ENCODE assay signal across 15 cellular contexts in the genomic region with DNA sequence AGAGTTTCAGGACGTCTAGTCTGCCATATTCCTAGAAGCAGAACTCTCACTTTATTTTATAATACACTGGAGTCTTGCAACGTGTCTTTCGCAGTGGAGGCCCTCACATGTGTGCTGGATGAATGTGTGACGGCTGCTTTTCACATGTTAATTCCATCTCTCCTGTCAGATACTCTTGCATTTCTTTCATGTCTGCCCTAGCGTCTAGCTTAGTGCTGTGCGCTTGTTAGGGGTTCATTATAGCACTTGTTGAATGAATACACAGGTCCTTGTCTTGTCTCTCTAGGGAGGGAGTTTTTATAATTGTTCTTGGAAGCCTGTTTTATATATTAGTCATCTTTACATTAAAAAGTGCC.
A peak's percentile ranks its signal among the peaks of the same experiment; 100 is the strongest.
DNase-seq lines count a peak whose midpoint lies in the region; ATAC-seq and TF ChIP-seq lines count a peak whose summit lies in the region.
"Had no signal": no experiment of that assay in that cellular context is flagged by ENCODE, and none has a peak within 500 bp of the region (broad histone marks: within the 10 kb centered on the region; RNA-seq: fewer than 3 reads in every experiment).

No MANE protein-coding gene starts in this region.

- H3K4me1 Mint-ChIP-seq in activated CD4-positive, alpha-beta T cell treated with anti-CD3 and anti-CD28 coated beads, Interleukin-2, amount 10 ng/mL, durations not matched to agents 24 days and 14 days = peaks cover 66% of the 10 kb centered on the region
- peaks cover 30% of the 10 kb centered on the region for H3K4me1 Mint-ChIP-seq in activated T-helper 17 cell treated with anti-CD3 and anti-CD28 coated beads, Interleukin-2, amount 50 U/mL, for 72 hours
- H3K4me1 Mint-ChIP-seq in osteocyte (ENCODE audit: unreplicated experiment) = peaks cover 4% of the 10 kb centered on the region

- no peak overlapping the region for H3K27ac ChIP-seq in parathyroid adenoma

- H3K9me3 ChIP-seq in parathyroid adenoma (ENCODE audit: control insufficient read depth, low read length) = no peaks in the 10 kb centered on the region
- H3K9me3 ChIP-seq: A549, tibial nerve had no signal

- H3K9ac ChIP-seq in parathyroid adenoma = no peak overlapping the region

- H3K36me3 ChIP-seq in H7 (replicated peaks; ENCODE audit: control insufficient read depth, insufficient read depth, low read length) (no peaks in the 10 kb centered on the region), parathyroid adenoma (ENCODE audit: control insufficient read depth, insufficient read depth, low read length) (no peaks in the 10 kb centered on the region)
- H3K36me3 ChIP-seq: tibial nerve had no signal

- intact Hi-C loops in activated CD4-positive, alpha-beta T cell treated with anti-CD3 and anti-CD28 coated beads, Interleukin-2, amount 10 ng/mL, durations not matched to agents 24 days and 14 days (cut with micrococcal nuclease) = loop anchor here (2.0 kb wide), 2 partner anchors 18 to 26 kb away; no protein-coding TSS in a partner anchor

- peak; percentile 8 for ATAC-seq in activated T-helper 17 cell treated with anti-CD3 and anti-CD28 coated beads, Interleukin-2, amount 50 U/mL, for 72 hours (replicated peaks)
- ATAC-seq in HG02642 (IDR thresholded peaks at IDR 0.05; ENCODE audit: poor library complexity, unreplicated experiment) = no peak
- ATAC-seq: A549, HCT116, sciatic nerve had no signal

- no peaks in the 10 kb centered on the region for H3K9me3 Mint-ChIP-seq in activated CD4-positive, alpha-beta T cell treated with anti-CD3 and anti-CD28 coated beads, Interleukin-2, amount 10 ng/mL, durations not matched to agents 24 days and 14 days
- H3K9me3 Mint-ChIP-seq in activated T-helper 17 cell treated with anti-CD3 and anti-CD28 coated beads, Interleukin-2, amount 50 U/mL, for 72 hours = no peaks in the 10 kb centered on the region
- no peaks in the 10 kb centered on the region for H3K9me3 Mint-ChIP-seq in osteocyte (ENCODE audit: unreplicated experiment)

- H2AFZ ChIP-seq in parathyroid adenoma = peak overlapping the region; percentile 38

- H3K4me3 Mint-ChIP-seq in activated CD4-positive, alpha-beta T cell treated with anti-CD3 and anti-CD28 coated beads, Interleukin-2, amount 10 ng/mL, durations not matched to agents 24 days and 14 days = peak overlapping the region; percentile 57
- H3K4me3 Mint-ChIP-seq in activated T-helper 17 cell treated with anti-CD3 and anti-CD28 coated beads, Interleukin-2, amount 50 U/mL, for 72 hours = peak overlapping the region; percentile 95
- H3K4me3 Mint-ChIP-seq in osteocyte (ENCODE audit: unreplicated experiment) = no peak overlapping the region

- no peaks in the 10 kb centered on the region for H3K27me3 Mint-ChIP-seq in activated CD4-positive, alpha-beta T cell treated with anti-CD3 and anti-CD28 coated beads, Interleukin-2, amount 10 ng/mL, durations not matched to agents 24 days and 14 days
- H3K27me3 Mint-ChIP-seq in activated T-helper 17 cell treated with anti-CD3 and anti-CD28 coated beads, Interleukin-2, amount 50 U/mL, for 72 hours = no peaks in the 10 kb centered on the region
- H3K27me3 Mint-ChIP-seq in osteocyte (ENCODE audit: unreplicated experiment) = no peaks in the 10 kb centered on the region

- H3K27me3 ChIP-seq in H7 (ENCODE audit: control insufficient read depth, insufficient read depth, low read length) = no peaks in the 10 kb centered on the region
- H3K27me3 ChIP-seq in parathyroid adenoma (ENCODE audit: control insufficient read depth, insufficient read depth, low read length) = no peaks in the 10 kb centered on the region
- H3K27me3 ChIP-seq: tibial nerve had no signal

- no peak overlapping the region for H3K4me2 ChIP-seq in parathyroid adenoma (ENCODE audit: low read length)
- H3K4me2 ChIP-seq: A549 had no signal

- TF ChIP-seq CTCF in parathyroid adenoma (IDR thresholded peaks at IDR 0.05) (no peak), osteocyte (IDR thresholded peaks at IDR 0.05) (no peak)

- H3K4me3 ChIP-seq in H7 (ENCODE audit: insufficient read depth, low read depth, low read length) (no peak overlapping the region), parathyroid adenoma (ENCODE audit: low read depth, low read length) (no peak overlapping the region)
- H3K4me3 ChIP-seq: A549, tibial nerve had no signal

- no peaks in the 10 kb centered on the region for H3K4me1 ChIP-seq in parathyroid adenoma

- DNase-seq in activated CD4-positive, alpha-beta T cell treated with anti-CD3 and anti-CD28 coated beads, Interleukin-2, amount 10 ng/mL, durations not matched to agents 24 days and 14 days = no peak
- no peak for DNase-seq in activated CD4-positive, alpha-beta T cell treated with anti-CD3 and anti-CD28 coated beads, Interleukin-2, amount 50 U/mL, for 1 hour
- DNase-seq in H7 = peak; percentile 21
- no peak for DNase-seq in osteocyte (ENCODE audit: extremely low spot score, unreplicated experiment)
- DNase-seq in amygdala (lab: John Stamatoyannopoulos, UW) = no peak
- DNase-seq: NCI-H1092, NCI-H2171 treated with DMSO at 0.1 percent for 48 hours, SW 1271 had no signal

- H3K27ac Mint-ChIP-seq in activated CD4-positive, alpha-beta T cell treated with anti-CD3 and anti-CD28 coated beads, Interleukin-2, amount 10 ng/mL, durations not matched to agents 24 days and 14 days = no peak overlapping the region
- H3K27ac Mint-ChIP-seq in activated T-helper 17 cell treated with anti-CD3 and anti-CD28 coated beads, Interleukin-2, amount 50 U/mL, for 72 hours = peak overlapping the region; percentile 96
- H3K27ac Mint-ChIP-seq in osteocyte (ENCODE audit: unreplicated experiment) = no peak overlapping the region

- H3K79me2 ChIP-seq in parathyroid adenoma = no peaks in the 10 kb centered on the region

- H3K36me3 Mint-ChIP-seq in activated CD4-positive, alpha-beta T cell treated with anti-CD3 and anti-CD28 coated beads, Interleukin-2, amount 10 ng/mL, durations not matched to agents 24 days and 14 days (ENCODE audit: low read depth) = no peaks in the 10 kb centered on the region
- no peaks in the 10 kb centered on the region for H3K36me3 Mint-ChIP-seq in activated T-helper 17 cell treated with anti-CD3 and anti-CD28 coated beads, Interleukin-2, amount 50 U/mL, for 72 hours (ENCODE audit: low read depth)
- H3K36me3 Mint-ChIP-seq in osteocyte (ENCODE audit: unreplicated experiment) = no peaks in the 10 kb centered on the region
